ENCODE assay signal across 14 cellular contexts in the genomic region with DNA sequence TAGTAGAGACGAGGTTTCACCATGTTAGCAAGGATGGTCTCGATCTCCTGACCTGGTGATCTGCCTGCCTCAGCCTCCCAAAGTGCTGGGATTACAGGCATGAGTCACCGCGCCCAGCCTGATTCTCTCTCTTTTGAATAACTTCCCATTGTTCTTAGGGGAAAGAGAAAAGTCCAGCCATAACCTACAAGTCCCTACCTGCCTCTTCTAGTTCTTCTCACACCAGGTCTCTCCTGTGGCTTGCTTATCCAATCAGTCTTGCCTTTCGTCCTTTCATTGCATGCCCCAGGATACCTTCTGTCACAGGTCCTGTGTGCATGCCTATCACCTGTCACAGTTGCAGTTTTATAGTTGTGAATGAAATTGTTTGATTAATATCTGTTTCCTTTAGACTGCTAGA.
A peak's percentile ranks its signal among the peaks of the same experiment; 100 is the strongest.
DNase-seq lines count a peak whose midpoint lies in the region; ATAC-seq and TF ChIP-seq lines count a peak whose summit lies in the region.
"Had no signal": no experiment of that assay in that cellular context is flagged by ENCODE, and none has a peak within 500 bp of the region (broad histone marks: within the 10 kb centered on the region; RNA-seq: fewer than 3 reads in every experiment).

No MANE protein-coding gene starts in this region.

- dilution Hi-C loops in mammary epithelial cell (cut with HindIII; ENCODE audit: low sequenced_read_pairs): no loop called here

- H3K36me3 ChIP-seq in mammary epithelial cell (ENCODE audit: insufficient read depth, low read length): no peaks in the 10 kb centered on the region

- intact Hi-C loops in mammary epithelial cell (cut with micrococcal nuclease): no loop called here

- CTCF ChIA-PET in mammary epithelial cell (lab: Charles Lee; ENCODE audit: low non-redundant PET): no interaction called here

- ATAC-seq in esophagus mucosa (peak; percentile 48), HG02588 (IDR thresholded peaks at IDR 0.05; ENCODE audit: unreplicated experiment) (no peak), HG02610 (IDR thresholded peaks at IDR 0.05; ENCODE audit: unreplicated experiment) (no peak)
- ATAC-seq: GM23338, HCT116 had no signal

- in situ Hi-C loops in mammary epithelial cell (cut with MboI; ENCODE audit: low sequenced_read_pairs in 2 of 2): no loop called here

- no peaks in the 10 kb centered on the region for H3K27me3 ChIP-seq in mammary epithelial cell (ENCODE audit: insufficient read depth, low read length)

- no peak overlapping the region for H3K4me3 ChIP-seq in mammary epithelial cell (replicated peaks in 1 of 3; ENCODE audit: insufficient read depth in 1 of 3, low read depth in 2 of 3, low read length in 3 of 3)
- H3K4me3 ChIP-seq: GM23338 had no signal

- H3K4me2 ChIP-seq in mammary epithelial cell (ENCODE audit: insufficient read depth, low read depth, low read length): no peak overlapping the region
- H3K4me2 ChIP-seq: GM23338 had no signal

- WGBS in mammary epithelial cell (ENCODE audit: low coverage, missing lambda C conversion rate): 45% methylated on average over 5 of the region's 5 CpGs

- H3K27ac ChIP-seq in mammary epithelial cell (ENCODE audit: insufficient read depth, low read depth, low read length): no peak overlapping the region

- peak; percentile 17 for DNase-seq in HPDE6-E6E7 (ENCODE audit: extremely low spot score)
- DNase-seq in mammary epithelial cell: peak; percentile 80
- no peak for DNase-seq in NCI-H345 treated with DMSO at 0.1 percent for 48 hours (lab: John Stamatoyannopoulos, UW; ENCODE audit: unreplicated experiment)
- DNase-seq: C1 segment of cervical spinal cord; Caco-2; CD4-positive, alpha-beta memory T cell; DMS79 treated with DMSO at 0.1 percent for 48 hours; GF-D8; H9 had no signal

- no peak overlapping the region for H2AFZ ChIP-seq in mammary epithelial cell (ENCODE audit: low read depth, low read length)
- H2AFZ ChIP-seq: GM23338 had no signal

- H3K4me1 ChIP-seq in mammary epithelial cell (ENCODE audit: insufficient read depth, low read length): no peaks in the 10 kb centered on the region
- H3K4me1 ChIP-seq: Caco-2 had no signal

- no peaks in the 10 kb centered on the region for H3K79me2 ChIP-seq in mammary epithelial cell (ENCODE audit: insufficient read depth, low read length)

- no peak overlapping the region for H3K9ac ChIP-seq in mammary epithelial cell (ENCODE audit: insufficient read depth, low read length)

- no TSS peak for BruUV-seq in mammary epithelial cell (replicated peaks; lab: Mats Ljungman, UMichigan)

- H4K20me1 ChIP-seq in mammary epithelial cell (ENCODE audit: insufficient read depth, low read length): no peaks in the 10 kb centered on the region

- H3K9me3 ChIP-seq in mammary epithelial cell (replicated peaks; ENCODE audit: insufficient read depth, low read length): no peaks in the 10 kb centered on the region

- TF ChIP-seq CTCF in mammary epithelial cell (conservative IDR thresholded peaks at IDR 0.05 in 1 of 2, IDR thresholded peaks at IDR 0.05 in 1 of 2; ENCODE audit: extremely low read depth in 1 of 2, insufficient read depth in 1 of 2, low read depth in 1 of 2, low read length in 2 of 2): no peak
